Comparison of ENCODE assay signal across 2 cellular contexts in the genomic region with DNA sequence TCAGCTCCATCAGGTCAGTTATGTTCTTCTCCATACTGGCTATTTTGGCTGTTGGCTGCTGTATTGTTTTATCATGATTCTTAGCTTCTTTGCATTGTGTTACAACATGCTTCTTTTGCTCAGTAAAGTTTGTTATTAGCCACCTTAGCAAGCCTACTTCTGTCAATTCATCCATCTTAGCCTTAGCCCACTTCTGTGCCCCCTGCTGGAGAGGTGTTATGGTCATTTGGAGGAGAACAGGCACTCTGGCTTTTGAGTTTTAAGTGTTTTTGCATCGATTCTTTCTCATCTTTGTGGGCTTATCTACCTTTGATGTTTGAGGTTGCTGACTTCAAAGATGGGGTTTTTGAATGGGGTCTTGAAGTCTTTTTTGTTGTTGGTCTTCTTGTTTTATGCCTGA.
TF ChIP-seq lines count a peak whose summit lies in the region.

No MANE protein-coding gene starts in this region.

TF ChIP-seq in SK-N-SH, 30 proteins besides CTCF, POLR2A, EP300 and RAD21 (continued from another document):
- TF ChIP-seq, protein P1, sequence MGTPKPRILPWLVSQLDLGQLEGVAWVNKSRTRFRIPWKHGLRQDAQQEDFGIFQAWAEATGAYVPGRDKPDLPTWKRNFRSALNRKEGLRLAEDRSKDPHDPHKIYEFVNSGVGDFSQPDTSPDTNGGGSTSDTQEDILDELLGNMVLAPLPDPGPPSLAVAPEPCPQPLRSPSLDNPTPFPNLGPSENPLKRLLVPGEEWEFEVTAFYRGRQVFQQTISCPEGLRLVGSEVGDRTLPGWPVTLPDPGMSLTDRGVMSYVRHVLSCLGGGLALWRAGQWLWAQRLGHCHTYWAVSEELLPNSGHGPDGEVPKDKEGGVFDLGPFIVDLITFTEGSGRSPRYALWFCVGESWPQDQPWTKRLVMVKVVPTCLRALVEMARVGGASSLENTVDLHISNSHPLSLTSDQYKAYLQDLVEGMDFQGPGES (IDR thresholded peaks at IDR 0.05; ENCODE audit: low read depth, low read length), result no peak
- no peak for TF ChIP-seq ELF1 (IDR thresholded peaks at IDR 0.05)

TF ChIP-seq in SK-N-SH treated with all-trans-retinoic acid at 6 μM for 48 hours, 23 proteins besides CTCF, POLR2A, EP300 and RAD21 (continued from another document):
- TF ChIP-seq, protein P2, sequence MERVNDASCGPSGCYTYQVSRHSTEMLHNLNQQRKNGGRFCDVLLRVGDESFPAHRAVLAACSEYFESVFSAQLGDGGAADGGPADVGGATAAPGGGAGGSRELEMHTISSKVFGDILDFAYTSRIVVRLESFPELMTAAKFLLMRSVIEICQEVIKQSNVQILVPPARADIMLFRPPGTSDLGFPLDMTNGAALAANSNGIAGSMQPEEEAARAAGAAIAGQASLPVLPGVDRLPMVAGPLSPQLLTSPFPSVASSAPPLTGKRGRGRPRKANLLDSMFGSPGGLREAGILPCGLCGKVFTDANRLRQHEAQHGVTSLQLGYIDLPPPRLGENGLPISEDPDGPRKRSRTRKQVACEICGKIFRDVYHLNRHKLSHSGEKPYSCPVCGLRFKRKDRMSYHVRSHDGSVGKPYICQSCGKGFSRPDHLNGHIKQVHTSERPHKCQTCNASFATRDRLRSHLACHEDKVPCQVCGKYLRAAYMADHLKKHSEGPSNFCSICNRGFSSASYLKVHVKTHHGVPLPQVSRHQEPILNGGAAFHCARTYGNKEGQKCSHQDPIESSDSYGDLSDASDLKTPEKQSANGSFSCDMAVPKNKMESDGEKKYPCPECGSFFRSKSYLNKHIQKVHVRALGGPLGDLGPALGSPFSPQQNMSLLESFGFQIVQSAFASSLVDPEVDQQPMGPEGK (CRISPR knock-in tag; IDR thresholded peaks at IDR 0.05; ENCODE audit: borderline replicate concordance), result no peak
- TF ChIP-seq ZNF8 (CRISPR knock-in tag; IDR thresholded peaks at IDR 0.05) (no peak), OSR1 (CRISPR knock-in tag; IDR thresholded peaks at IDR 0.05) (no peak), POU6F1 (CRISPR knock-in tag; IDR thresholded peaks at IDR 0.05; ENCODE audit: borderline replicate concordance, low read depth) (no peak), GLIS3 (CRISPR knock-in tag; IDR thresholded peaks at IDR 0.05) (no peak)
